In genomic region chr9:129166962-129167557, GRCh38 we compare ENCODE assay signal across 8 cellular contexts. TPM values are rescaled to one million over a fixed set of nuclear protein-coding genes. Genes with fewer than 3 reads are reported as not detected.
DNase-seq lines count a peak whose midpoint lies in the region; ATAC-seq, FAIRE-seq and TF ChIP-seq lines count a peak whose summit lies in the region.

No MANE protein-coding gene starts in this region.

- peak overlapping the region; percentile 91; the same call in 1 of the 2 replicates for H2BK5ac ChIP-seq in H1 (ENCODE audit: low read depth, low read length)

- no peak for TF ChIP-seq EP300 in H1 (IDR thresholded peaks at IDR 0.05; ENCODE audit: borderline replicate concordance in 1 of 2, low read depth in 2 of 2, low read length in 2 of 2)

- H3K36me3 ChIP-seq in CD4-positive, CD25-positive, alpha-beta regulatory T cell (ENCODE audit: control insufficient read depth, insufficient read depth, low read length) = no peaks in the 10 kb centered on the region
- H3K36me3 ChIP-seq in H1 (ENCODE audit: control insufficient read depth in 2 of 4, insufficient read depth in 4 of 4, low read length in 3 of 4) (no peaks in the 10 kb centered on the region), mucosa of descending colon (ENCODE audit: low read depth) (no peaks in the 10 kb centered on the region), aorta (ENCODE audit: control insufficient read depth in 1 of 2, insufficient read depth in 2 of 2, low read length in 1 of 2) (no peaks in the 10 kb centered on the region)

- peak in 1 of 2 experiments; percentile 35; a peak in 1 of 3 replicates for TF ChIP-seq POLR2A in H1 (IDR thresholded peaks at IDR 0.05; ENCODE audit: control extremely low read depth in 1 of 2, low read depth in 2 of 2, low read length in 2 of 2)

- ATAC-seq in CD4-positive, CD25-positive, alpha-beta regulatory T cell (ENCODE audit: low read depth in 2 of 2) = no peak
- ATAC-seq in mucosa of descending colon = peak; percentile 91
- peak; percentile 84 for ATAC-seq in aorta (ENCODE audit: low FRiP score)
- no peak for ATAC-seq in HG02885 (IDR thresholded peaks at IDR 0.05; ENCODE audit: poor library complexity, unreplicated experiment)
- no peak for ATAC-seq in GM21723 (IDR thresholded peaks at IDR 0.05; ENCODE audit: unreplicated experiment)

- no peaks in the 10 kb centered on the region for H3K9me3 ChIP-seq in CD4-positive, CD25-positive, alpha-beta regulatory T cell (ENCODE audit: control insufficient read depth in 2 of 2, low read length in 2 of 2)
- no peaks in the 10 kb centered on the region for H3K9me3 ChIP-seq in H1 (ENCODE audit: insufficient read depth in 2 of 2, low read depth in 1 of 2, low read length in 1 of 2)
- H3K9me3 ChIP-seq in mucosa of descending colon = no peaks in the 10 kb centered on the region
- no peaks in the 10 kb centered on the region for H3K9me3 ChIP-seq in aorta (ENCODE audit: control insufficient read depth, low read length)

- peak overlapping the region; percentile 76 for H4K91ac ChIP-seq in H1 (replicated peaks; ENCODE audit: insufficient read length, low read length)

- no peak for FAIRE-seq in H1 (lab: Jason Lieb, UNC)

- H3K79me2 ChIP-seq in H1 (ENCODE audit: control insufficient read depth in 1 of 2, insufficient read depth in 2 of 2, low read length in 2 of 2) = no peaks in the 10 kb centered on the region

- peaks cover 6% of the 10 kb centered on the region for H3K4me1 ChIP-seq in CD4-positive, CD25-positive, alpha-beta regulatory T cell (ENCODE audit: control insufficient read depth, insufficient read depth, low read length, poor library complexity, severe bottlenecking)
- H3K4me1 ChIP-seq in H1 (replicated peaks in 1 of 4; ENCODE audit: control insufficient read depth in 3 of 4, insufficient read depth in 4 of 4, low read length in 3 of 4) (peaks cover 8 to 20% (median 15%) of the 10 kb centered on the region in 4 experiments), mucosa of descending colon (ENCODE audit: low read depth) (peaks cover 25% of the 10 kb centered on the region), aorta (ENCODE audit: control insufficient read depth in 1 of 2, insufficient read depth in 2 of 2, low read length in 2 of 2) (peaks cover 0 to 3% of the 10 kb centered on the region in 2 donors)

- POLR2A ChIA-PET in H1 (lab: Charles Lee; ENCODE audit: partially characterized antibody) = interaction anchor here (0.7 to 3.8 kb wide), 10 partner anchors 8 to 293 kb away, joined by 3 to 30 read pairs (median 6); partner anchors contain the start of gene IER5L

- CTCF ChIA-PET in H1 (lab: Charles Lee; ENCODE audit: partially characterized antibody) = interaction anchor here (0.5 to 27.8 kb wide), 6 partner anchors 15 to 446 kb away, joined by 3 to 831 read pairs (median 4); no protein-coding TSS in a partner anchor

- no peak overlapping the region for H3K27ac ChIP-seq in CD4-positive, CD25-positive, alpha-beta regulatory T cell (ENCODE audit: insufficient read depth, low read length, poor library complexity, severe bottlenecking)
- H3K27ac ChIP-seq in H1 (ENCODE audit: low read depth, low read length) (0 out of 2 replicates have a peak overlapping the region, but pooled peaks have one; percentile 50), aorta (ENCODE audit: low read depth in 1 of 2, low read length in 2 of 2) (peak overlapping the region; percentile 44 to 94)

- peak overlapping the region; percentile 71 to 96 for H3K4me2 ChIP-seq in H1 (ENCODE audit: insufficient read depth in 1 of 2, low read depth in 2 of 2, low read length in 2 of 2)

- peaks cover 0 to 20% (median 3%) of the 10 kb centered on the region in 4 donors for H3K4me1 Mint-ChIP-seq in CD4-positive, CD25-positive, alpha-beta regulatory T cell

- no peak overlapping the region for H3K56ac ChIP-seq in H1 (replicated peaks; ENCODE audit: insufficient read length, low read depth, low read length)

- no peak overlapping the region for H2AK5ac ChIP-seq in H1 (ENCODE audit: low read depth, low read length)

- H3K9ac ChIP-seq in H1 (replicated peaks in 1 of 4; ENCODE audit: extremely low read depth in 1 of 4, low read depth in 3 of 4, low read length in 3 of 4) = no peak overlapping the region

- no peak overlapping the region for H2BK120ac ChIP-seq in H1 (replicated peaks; ENCODE audit: low read depth, low read length)

- peak overlapping the region; percentile 22 to 72 (median 30) for H3K4me3 Mint-ChIP-seq in CD4-positive, CD25-positive, alpha-beta regulatory T cell

- H3K14ac ChIP-seq in H1 (ENCODE audit: insufficient read length) = no peak overlapping the region

- peak overlapping the region; percentile 55; the same call in 1 of the 2 replicates for H2BK20ac ChIP-seq in H1 (ENCODE audit: low read length)

- peak overlapping the region; percentile 13 for H3K4me3 ChIP-seq in CD4-positive, CD25-positive, alpha-beta regulatory T cell (ENCODE audit: low read depth, low read length)
- H3K4me3 ChIP-seq in H1 (ENCODE audit: extremely low read depth in 1 of 4, insufficient read depth in 2 of 4, low read depth in 3 of 4, low read length in 4 of 4) (peak overlapping the region in 3 of 4 experiments; percentile 13 to 47 (median 15); a peak in 5 of 8 replicates), mucosa of descending colon (no peak overlapping the region), aorta (ENCODE audit: low read length in 2 of 2) (no peak overlapping the region)

- no peak overlapping the region for H3K23ac ChIP-seq in H1 (ENCODE audit: insufficient read length)

- TF ChIP-seq CTCF in H1 (IDR thresholded peaks at IDR 0.05; ENCODE audit: control extremely low read depth in 1 of 3, insufficient read depth in 1 of 3, low read depth in 1 of 3, low read length in 3 of 3) (no peak), mucosa of descending colon (IDR thresholded peaks at IDR 0.05) (no peak)

- no peaks in the 10 kb centered on the region for H3K27me3 ChIP-seq in CD4-positive, CD25-positive, alpha-beta regulatory T cell (ENCODE audit: control insufficient read depth, insufficient read depth, low read length)
- H3K27me3 ChIP-seq in H1 (replicated peaks in 1 of 4; ENCODE audit: control insufficient read depth in 3 of 4, extremely low read depth in 1 of 4, insufficient read depth in 3 of 4, low read length in 3 of 4) = peaks cover 0 to 3% (median 2%) of the 10 kb centered on the region in 4 experiments; a peak in 6 of 7 replicates
- no peaks in the 10 kb centered on the region for H3K27me3 ChIP-seq in aorta (ENCODE audit: control insufficient read depth in 1 of 2, insufficient read depth in 2 of 2, low read length in 1 of 2)

- intact Hi-C loops in mucosa of descending colon (cut with DNase I, micrococcal nuclease) (no loop called here), aorta (cut with DNase I) (loop anchor here in 1 of 2 donors (2.0 kb wide), 1 partner anchor 20 kb away; no protein-coding TSS in a partner anchor)

- no peak for TF ChIP-seq RAD21 in H1 (IDR thresholded peaks at IDR 0.05 in 1 of 2, conservative IDR thresholded peaks at IDR 0.05 in 1 of 2; ENCODE audit: low read depth in 2 of 2, low read length in 2 of 2)

- H4K20me1 ChIP-seq in H1 (replicated peaks in 1 of 2; ENCODE audit: control insufficient read depth in 1 of 2, insufficient read depth in 2 of 2, low read length in 2 of 2) = peaks cover 0 to 1% of the 10 kb centered on the region in 2 experiments

- H3K9me3 Mint-ChIP-seq in CD4-positive, CD25-positive, alpha-beta regulatory T cell = no peaks in the 10 kb centered on the region

- no peaks in the 10 kb centered on the region for H3K79me1 ChIP-seq in H1 (ENCODE audit: low read depth, low read length)

- H3K18ac ChIP-seq in H1 (ENCODE audit: extremely low read depth, low read length) = peak overlapping the region; percentile 96

- peak in 1 of 3 donors; percentile 32 for DNase-seq in CD4-positive, CD25-positive, alpha-beta regulatory T cell
- DNase-seq in HS-27A (ENCODE audit: low read depth) = peak; percentile 53
- peak; percentile 46 for DNase-seq in SKM-1 (lab: John Stamatoyannopoulos, UW; ENCODE audit: unreplicated experiment)
- DNase-seq in H1 (ENCODE audit: low read depth in 1 of 2, low spot score in 2 of 2) = no peak
- peak; percentile 91 to 94 (median 93) for DNase-seq in mucosa of descending colon
- peak; percentile 89 to 91 for DNase-seq in aorta

- H4K5ac ChIP-seq in H1 (ENCODE audit: insufficient read length, low read depth, low read length) = peak overlapping the region; percentile 71

- no peak overlapping the region for H3K4ac ChIP-seq in H1 (replicated peaks; ENCODE audit: insufficient read length, low read depth, low read length)

- peaks cover 12% of the 10 kb centered on the region for H3K27me3 Mint-ChIP-seq in CD4-positive, CD25-positive, alpha-beta regulatory T cell

- 0 out of 2 replicates have a peak, but pooled peaks cover 2% of the 10 kb centered on the region for H3K23me2 ChIP-seq in H1 (ENCODE audit: low read depth, low read length)

- peak overlapping the region; percentile 85; the same call in 1 of the 2 replicates for H2AFZ ChIP-seq in H1 (ENCODE audit: low read length)

- whole genome bisulfite sequencing in H1 (ENCODE audit: extremely low coverage in 1 of 2, insufficient coverage in 1 of 2, insufficient read length in 1 of 2, insufficient replicate concordance in 2 of 2, low coverage in 1 of 2, low lambda C conversion rate in 2 of 2, missing lambda C conversion rate in 1 of 2), 2 experiments = 18% methylated on average over 10 of the region's 12 CpGs; no CpG with 5 or more reads in 1 of the 2 experiments
- WGBS in aorta, 2 donors = 0 to 2% methylated on average over 8 to 12 of the region's 12 CpGs

- H2BK12ac ChIP-seq in H1 (ENCODE audit: low read depth, low read length) = peak overlapping the region; percentile 84; the same call in 1 of the 2 replicates

- H3K36me3 Mint-ChIP-seq in CD4-positive, CD25-positive, alpha-beta regulatory T cell = no peaks in the 10 kb centered on the region

- peak overlapping the region; percentile 17 to 63 (median 20) for H3K27ac Mint-ChIP-seq in CD4-positive, CD25-positive, alpha-beta regulatory T cell

- peak overlapping the region; percentile 74; the same call in 1 of the 2 replicates for H2BK15ac ChIP-seq in H1 (ENCODE audit: low read length)

- H4K8ac ChIP-seq in H1 (ENCODE audit: extremely low read depth, insufficient read depth, low read length) = peak overlapping the region; percentile 8; the same call in 1 of the 2 replicates

RNA-seq across cellular contexts. Expression of gene IER5L, which starts 11.0 kb away (rescaled TPM):
- 2.7 TPM for total RNA-seq in CD4-positive, CD25-positive, alpha-beta regulatory T cell
- polyA plus RNA-seq in CD4-positive, CD25-positive, alpha-beta regulatory T cell = not detected
- 1.0 and 1.2 TPM in 2 replicates for total RNA-seq in H1 (2021; fragmentation: NEBNext Ultra II Directional; extraction: Animal tissue kit (Norgen Biotek cat#: 25700))
- polyA plus RNA-seq in H1 (2011; rRNA removed) (0.65 and 0.96 TPM in 2 replicates), aorta (10 to 100 TPM in 1 of 2 donors, 1 to 10 TPM in 1; 8.8 to 37.2 TPM)
- 0.62 TPM for polyA plus RNA-seq in H1 (2011; cell fraction: cytosol; rRNA removed)
- polyA plus RNA-seq in H1 (2011; cell fraction: nucleus; rRNA removed) = 1.7 TPM
- polyA plus RNA-seq in H1 (2012, experiment 1 of 2) = 0.25 to 0.47 TPM (median 0.34 TPM) in 4 replicates
- polyA plus RNA-seq in H1 (2012, experiment 2 of 2) = 0.16 TPM
- polyA plus RNA-seq in H1 (2013, experiment 1 of 2) = 0.36 TPM
- polyA plus RNA-seq in H1 (2013, experiment 2 of 2) = 0.48 TPM
- 0.22 and 0.27 TPM in 2 replicates for polyA minus RNA-seq in H1 (2011; rRNA and poly(A)+ RNA removed)
- polyA minus RNA-seq in H1 (2011; cell fraction: cytosol; rRNA and poly(A)+ RNA removed) = 0.66 TPM
- polyA minus RNA-seq in H1 (2011; cell fraction: nucleus; rRNA and poly(A)+ RNA removed) = 6.8 TPM
- total RNA-seq in mucosa of descending colon (1 to 10 TPM; 5.8 to 8.2 (median 8.0) TPM), aorta (10 to 100 TPM; 28.3 to 66.9 TPM)

RNA-seq across cellular contexts. Expression of gene PTPA, which starts 55.8 kb away (rescaled TPM):
- total RNA-seq in CD4-positive, CD25-positive, alpha-beta regulatory T cell = 53.7 TPM
- 10 to 100 TPM; 12.9 to 21.6 (median 16.0) TPM for polyA plus RNA-seq in CD4-positive, CD25-positive, alpha-beta regulatory T cell
- total RNA-seq in H1 (2021; fragmentation: NEBNext Ultra II Directional; extraction: Animal tissue kit (Norgen Biotek cat#: 25700)) = 145 and 156 TPM in 2 replicates
- polyA plus RNA-seq in H1 (2011; rRNA removed) = 114 and 158 TPM in 2 replicates
- 152 TPM for polyA plus RNA-seq in H1 (2011; cell fraction: cytosol; rRNA removed)
- 155 TPM for polyA plus RNA-seq in H1 (2011; cell fraction: nucleus; rRNA removed)
- polyA plus RNA-seq in H1 (2012, experiment 1 of 2) = 115 to 156 TPM (median 139 TPM) in 4 replicates
- polyA plus RNA-seq in H1 (2012, experiment 2 of 2) = 167 TPM
- polyA plus RNA-seq in H1 (2013, experiment 1 of 2) = 80.6 TPM
- polyA plus RNA-seq in H1 (2013, experiment 2 of 2) = 76.5 TPM
- polyA minus RNA-seq in H1 (2011; rRNA and poly(A)+ RNA removed) = 144 and 187 TPM in 2 replicates
- polyA minus RNA-seq in H1 (2011; cell fraction: cytosol; rRNA and poly(A)+ RNA removed) = 83.3 TPM
- 60.0 TPM for polyA minus RNA-seq in H1 (2011; cell fraction: nucleus; rRNA and poly(A)+ RNA removed)
- total RNA-seq in mucosa of descending colon = 100 to 1,000 TPM in 2 of 3 donors, 10 to 100 TPM in 1; 95.3 to 109 (median 109) TPM
- total RNA-seq in aorta = 100 to 1,000 TPM in 1 of 2 donors, 10 to 100 TPM in 1; 80.3 to 156 TPM
- polyA plus RNA-seq in aorta = 10 to 100 TPM; 60.6 to 73.2 TPM

RNA-seq across cellular contexts. Expression of gene CRAT, which starts 56.5 kb away (rescaled TPM):
- total RNA-seq in CD4-positive, CD25-positive, alpha-beta regulatory T cell = 12.5 TPM
- 10 to 100 TPM in 2 of 4 donors, 1 to 10 TPM in 2; 8.7 to 11.4 (median 10.2) TPM for polyA plus RNA-seq in CD4-positive, CD25-positive, alpha-beta regulatory T cell
- total RNA-seq in H1 (2021; fragmentation: NEBNext Ultra II Directional; extraction: Animal tissue kit (Norgen Biotek cat#: 25700)) = 7.2 and 8.2 TPM in 2 replicates
- polyA plus RNA-seq in H1 (2011; rRNA removed) = 17.3 and 25.5 TPM in 2 replicates
- polyA plus RNA-seq in H1 (2011; cell fraction: cytosol; rRNA removed) = 9.3 TPM
- 18.3 TPM for polyA plus RNA-seq in H1 (2011; cell fraction: nucleus; rRNA removed)
- polyA plus RNA-seq in H1 (2012, experiment 1 of 2) = 6.8 to 14.2 TPM (median 11.5 TPM) in 4 replicates
- 10.0 TPM for polyA plus RNA-seq in H1 (2012, experiment 2 of 2)
- polyA plus RNA-seq in H1 (2013, experiment 1 of 2) = 6.5 TPM
- polyA plus RNA-seq in H1 (2013, experiment 2 of 2) = 5.5 TPM
- polyA minus RNA-seq in H1 (2011; rRNA and poly(A)+ RNA removed) = 7.9 and 9.6 TPM in 2 replicates
- polyA minus RNA-seq in H1 (2011; cell fraction: cytosol; rRNA and poly(A)+ RNA removed) = 7.9 TPM
- polyA minus RNA-seq in H1 (2011; cell fraction: nucleus; rRNA and poly(A)+ RNA removed) = 5.3 TPM
- total RNA-seq in mucosa of descending colon = 10 to 100 TPM; 62.0 to 86.5 (median 71.2) TPM
- 10 to 100 TPM; 42.0 to 48.4 TPM for total RNA-seq in aorta
- polyA plus RNA-seq in aorta = 10 to 100 TPM; 26.8 to 51.1 TPM

Comparison
In these comparisons a context has a peak if more than half of its experiments do, and no peak if none do; other contexts are left out.
1. ATAC-seq: peak in mucosa of descending colon (single experiment) and aorta (single experiment); none in CD4-positive, CD25-positive, alpha-beta regulatory T cell (0 of 2), HG02885 (single experiment) and GM21723 (single experiment).
2. DNase-seq: peak in HS-27A (single experiment), SKM-1 (single experiment), mucosa of descending colon (3 of 3) and aorta (2 of 2); none in H1 (0 of 2).
3. H3K4me3 ChIP-seq: peak in CD4-positive, CD25-positive, alpha-beta regulatory T cell (single experiment) and H1 (3 of 4); none in mucosa of descending colon (single experiment) and aorta (0 of 2).